1 cellular context compared by ENCODE assay signal in the genomic region with DNA sequence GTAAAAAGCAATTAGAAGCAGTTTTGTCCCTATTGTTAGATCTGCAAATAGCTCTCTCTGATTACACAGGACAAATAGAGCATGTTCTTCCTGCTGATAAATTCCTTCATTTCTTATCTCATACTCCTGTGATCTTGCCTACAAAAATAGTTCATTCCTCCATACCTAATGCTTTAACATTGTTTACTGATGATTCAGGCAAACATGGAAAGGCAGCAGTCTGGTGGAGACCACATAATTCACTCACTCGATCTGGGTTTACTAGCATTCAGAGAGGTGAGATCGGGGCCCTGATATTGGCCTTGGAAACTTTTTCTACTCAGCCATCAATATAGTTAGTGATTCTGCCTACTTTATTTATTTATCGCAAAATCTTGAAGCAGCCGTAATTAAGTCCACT.
TF ChIP-seq lines count a peak whose summit lies in the region.

No MANE protein-coding gene starts in this region.

TF ChIP-seq in endothelial cell of umbilical vein, 7 proteins besides CTCF, POLR2A, EP300 and RAD21:
- TF ChIP-seq FOS (IDR thresholded peaks at IDR 0.05; ENCODE audit: borderline replicate concordance, insufficient read depth, low read length) = no peak
- peak; percentile 70 for TF ChIP-seq GATA2 (IDR thresholded peaks at IDR 0.05; ENCODE audit: insufficient read depth, insufficient read length, low read depth, low read length)
